In the genomic region with DNA sequence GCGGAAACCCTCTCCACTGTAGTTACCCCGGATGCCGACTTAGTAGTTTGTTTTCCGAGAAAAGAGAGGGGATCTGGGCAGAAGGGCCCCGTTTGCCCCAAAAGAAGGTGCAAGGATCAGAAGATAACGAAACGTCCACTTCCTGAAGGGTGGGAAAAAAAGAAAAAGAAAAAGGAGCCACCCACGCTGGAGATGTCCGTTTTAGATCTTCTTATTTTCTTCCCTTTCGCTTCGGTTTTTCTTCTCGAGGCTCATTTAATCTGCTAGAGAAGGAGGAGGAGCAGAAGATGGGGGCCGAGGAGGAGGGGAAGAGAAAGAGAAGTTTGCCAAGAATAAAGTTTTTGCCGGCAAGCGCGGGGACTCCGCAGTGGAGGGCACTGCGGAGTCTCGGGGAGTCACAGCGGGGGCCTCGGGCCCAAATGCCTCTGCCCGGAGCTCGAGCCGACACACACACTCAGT, we compare ENCODE assay signal across 8 cellular contexts. TPM values are rescaled to one million over a fixed set of nuclear protein-coding genes. Genes with fewer than 3 reads are reported as not detected.
DNase-seq lines count a peak whose midpoint lies in the region; ATAC-seq, FAIRE-seq and TF ChIP-seq lines count a peak whose summit lies in the region.

No MANE protein-coding gene starts in this region.

- whole genome bisulfite sequencing in lung, 2 donors = 0 to 1% methylated on average over 24 of the region's 24 CpGs
- WGBS in aorta, 2 donors = 0% methylated on average over 23 to 24 of the region's 24 CpGs

- H3K36me3 ChIP-seq in CD4-positive, CD25-positive, alpha-beta regulatory T cell (ENCODE audit: control insufficient read depth, insufficient read depth, low read length) = peaks cover 9% of the 10 kb centered on the region
- H3K36me3 ChIP-seq in astrocyte (ENCODE audit: insufficient read depth, low read length) (no peaks in the 10 kb centered on the region), lung (ENCODE audit: control insufficient read depth in 2 of 2, insufficient read depth in 2 of 2, low read length in 2 of 2) (no peaks in the 10 kb centered on the region), aorta (ENCODE audit: control insufficient read depth in 1 of 2, insufficient read depth in 2 of 2, low read length in 1 of 2) (no peaks in the 10 kb centered on the region)

- peak overlapping the region; percentile 68 for H3K9ac ChIP-seq in astrocyte (ENCODE audit: low read length)

- TF ChIP-seq CTCF in astrocyte (IDR thresholded peaks at IDR 0.05; ENCODE audit: insufficient read depth, low read depth, low read length) (no peak), lung (IDR thresholded peaks at IDR 0.05; ENCODE audit: control extremely low read depth, extremely low read depth) (no peak)

- H3K27ac Mint-ChIP-seq in CD4-positive, CD25-positive, alpha-beta regulatory T cell = peak overlapping the region; percentile 87 to 99 (median 93)
- peak overlapping the region; percentile 78 for H3K27ac Mint-ChIP-seq in astrocyte (ENCODE audit: unreplicated experiment)

- no peaks in the 10 kb centered on the region for H3K9me3 ChIP-seq in CD4-positive, CD25-positive, alpha-beta regulatory T cell (ENCODE audit: control insufficient read depth in 2 of 2, low read length in 2 of 2)
- no peaks in the 10 kb centered on the region for H3K9me3 ChIP-seq in astrocyte (ENCODE audit: insufficient read depth, low read depth, low read length)
- no peaks in the 10 kb centered on the region for H3K9me3 ChIP-seq in lung (ENCODE audit: control insufficient read depth in 2 of 2, insufficient read depth in 1 of 2, low read length in 1 of 2)
- H3K9me3 ChIP-seq in aorta (ENCODE audit: control insufficient read depth, low read length) = no peaks in the 10 kb centered on the region

- peak overlapping the region; percentile 99 for H3K4me2 ChIP-seq in astrocyte (ENCODE audit: low read length)

- peak in 1 of 2 donors; percentile 2 for ATAC-seq in CD4-positive, CD25-positive, alpha-beta regulatory T cell (ENCODE audit: low read depth in 2 of 2)
- ATAC-seq in HG03066 (IDR thresholded peaks at IDR 0.05; ENCODE audit: low read depth, unreplicated experiment) (peak; percentile 10), lung (ENCODE audit: insufficient read depth, low FRiP score) (no peak), aorta (ENCODE audit: low FRiP score) (no peak)

- peaks cover 45% of the 10 kb centered on the region for H3K27me3 Mint-ChIP-seq in CD4-positive, CD25-positive, alpha-beta regulatory T cell
- H3K27me3 Mint-ChIP-seq in astrocyte (ENCODE audit: low read depth, unreplicated experiment) = peaks cover 51% of the 10 kb centered on the region

- H3K4me3 ChIP-seq in CD4-positive, CD25-positive, alpha-beta regulatory T cell (ENCODE audit: low read depth, low read length) = peak overlapping the region; percentile 95
- H3K4me3 ChIP-seq in astrocyte (ENCODE audit: insufficient read depth, low read depth, low read length) (peak overlapping the region; percentile 69), lung (peak overlapping the region; percentile 68), aorta (ENCODE audit: low read length in 2 of 2) (peak overlapping the region; percentile 71 to 87)

- intact Hi-C loops in aorta (cut with DNase I) = no loop called here

- no peak for FAIRE-seq in astrocyte (lab: Jason Lieb, UNC)

- peaks cover 14% of the 10 kb centered on the region for H4K20me1 ChIP-seq in astrocyte (ENCODE audit: insufficient read depth, low read length)

- H3K9me3 Mint-ChIP-seq in CD4-positive, CD25-positive, alpha-beta regulatory T cell = peaks cover 0 to 6% (median 0%) of the 10 kb centered on the region in 7 donors
- no peaks in the 10 kb centered on the region for H3K9me3 Mint-ChIP-seq in astrocyte (ENCODE audit: unreplicated experiment)

- peaks cover 18 to 33% (median 27%) of the 10 kb centered on the region in 4 donors for H3K4me1 Mint-ChIP-seq in CD4-positive, CD25-positive, alpha-beta regulatory T cell
- H3K4me1 Mint-ChIP-seq in astrocyte (ENCODE audit: low read depth, unreplicated experiment) = no peaks in the 10 kb centered on the region

- H3K4me3 Mint-ChIP-seq in CD4-positive, CD25-positive, alpha-beta regulatory T cell = peak overlapping the region; percentile 96 to 100 (median 98)
- peak overlapping the region; percentile 91 for H3K4me3 Mint-ChIP-seq in astrocyte (ENCODE audit: unreplicated experiment)

- peaks cover 25% of the 10 kb centered on the region for H3K36me3 Mint-ChIP-seq in CD4-positive, CD25-positive, alpha-beta regulatory T cell
- peaks cover 5% of the 10 kb centered on the region for H3K36me3 Mint-ChIP-seq in astrocyte (ENCODE audit: low read depth, unreplicated experiment)

- peaks cover 8% of the 10 kb centered on the region for H3K27me3 ChIP-seq in CD4-positive, CD25-positive, alpha-beta regulatory T cell (ENCODE audit: control insufficient read depth, insufficient read depth, low read length)
- H3K27me3 ChIP-seq in astrocyte (ENCODE audit: insufficient read depth, low read length) = peaks cover 54% of the 10 kb centered on the region
- no peaks in the 10 kb centered on the region for H3K27me3 ChIP-seq in lung (ENCODE audit: control insufficient read depth, insufficient read depth)
- H3K27me3 ChIP-seq in aorta (ENCODE audit: control insufficient read depth in 1 of 2, insufficient read depth in 2 of 2, low read length in 1 of 2) = no peaks in the 10 kb centered on the region

- no peaks in the 10 kb centered on the region for H3K79me2 ChIP-seq in astrocyte (ENCODE audit: insufficient read depth, low read length)

- peaks cover 62% of the 10 kb centered on the region for H3K4me1 ChIP-seq in CD4-positive, CD25-positive, alpha-beta regulatory T cell (ENCODE audit: control insufficient read depth, insufficient read depth, low read length, poor library complexity, severe bottlenecking)
- H3K4me1 ChIP-seq in astrocyte (ENCODE audit: insufficient read depth, low read length) (peaks cover 12% of the 10 kb centered on the region), lung (ENCODE audit: control insufficient read depth in 2 of 2, insufficient read depth in 2 of 2, low read length in 2 of 2) (peaks cover 0 to 25% of the 10 kb centered on the region in 2 donors), aorta (ENCODE audit: control insufficient read depth in 1 of 2, insufficient read depth in 2 of 2, low read length in 2 of 2) (no peaks in the 10 kb centered on the region)

- peak overlapping the region; percentile 87 for H2AFZ ChIP-seq in astrocyte (ENCODE audit: low read depth, low read length)

- DNase-seq in CD4-positive, CD25-positive, alpha-beta regulatory T cell = peak in 2 of 3 donors; percentile 55 to 64
- DNase-seq in astrocyte (ENCODE audit: low read depth) (peak; percentile 16), lung (ENCODE audit: low spot score) (no peak), aorta (no peak), NCI-H2107 (lab: John Stamatoyannopoulos, UW) (no peak), glomerular visceral epithelial cell (ENCODE audit: extremely low spot score) (no peak), DMS114 treated with DMSO at 0.1 percent for 48 hours (lab: John Stamatoyannopoulos, UW; ENCODE audit: unreplicated experiment) (no peak)

- H3K27ac ChIP-seq in CD4-positive, CD25-positive, alpha-beta regulatory T cell (ENCODE audit: insufficient read depth, low read length, poor library complexity, severe bottlenecking) = peak overlapping the region; percentile 74
- H3K27ac ChIP-seq in astrocyte (ENCODE audit: low read depth, low read length) = no peak overlapping the region
- no peak overlapping the region for H3K27ac ChIP-seq in lung (ENCODE audit: low read depth in 1 of 2, low read length in 1 of 2)
- H3K27ac ChIP-seq in aorta (ENCODE audit: low read depth in 1 of 2, low read length in 2 of 2) = no peak overlapping the region

RNA-seq across cellular contexts. Expression of a gene that starts 0.5 kb away (rescaled TPM):
- total RNA-seq in CD4-positive, CD25-positive, alpha-beta regulatory T cell = 469 TPM
- 100 to 1,000 TPM; 465 to 627 (median 565) TPM for polyA plus RNA-seq in CD4-positive, CD25-positive, alpha-beta regulatory T cell
- total RNA-seq in astrocyte (16.6 and 23.6 TPM in 2 replicates), lung (10 to 100 TPM in 1 of 2 donors, 1 to 10 TPM in 1; 4.2 to 25.4 TPM), aorta (10 to 100 TPM in 1 of 2 donors, 1 to 10 TPM in 1; 5.8 to 19.1 TPM)
- polyA plus RNA-seq in lung (1 to 10 TPM; 2.7 to 3.8 TPM), aorta (under 1 TPM; 0.15 to 0.38 TPM)

Comparison
In these comparisons a context has a peak if more than half of its experiments do, and no peak if none do; other contexts are left out.
1. DNase-seq: peak in CD4-positive, CD25-positive, alpha-beta regulatory T cell (2 of 3) and astrocyte (single experiment); none in lung (single experiment), aorta (0 of 2), NCI-H2107 (single experiment), glomerular visceral epithelial cell (single experiment) and DMS114 treated with DMSO at 0.1 percent for 48 hours (single experiment).
2. RNA of a gene that starts 0.5 kb away (total RNA-seq): 469 TPM in CD4-positive, CD25-positive, alpha-beta regulatory T cell (single experiment); 4.2 to 25.4 TPM in lung, 5.8 to 19.1 TPM in aorta and 16.6 to 23.6 TPM in astrocyte; every median in the first group is over 10 times any median in the second.
3. Peak in every context shown above with its lines, with median percentiles within 50 percentile points of each other: H3K4me3 ChIP-seq.